20 cellular contexts compared by ENCODE assay signal in genomic region chr14:64953661-64954060, GRCh38. TPM values are rescaled to one million over a fixed set of nuclear protein-coding genes. Genes with fewer than 3 reads are reported as not detected.
"Had no signal": no experiment of that assay in that cellular context is flagged by ENCODE, and none has a peak within 500 bp of the region (broad histone marks: within the 10 kb centered on the region; RNA-seq: fewer than 3 reads in every experiment).

No MANE protein-coding gene starts in this region.

- H3K4me3 Mint-ChIP-seq: activated CD8-positive, alpha-beta T cell treated with anti-CD3 and anti-CD28 coated beads for 36 hours; activated naive CD4-positive, alpha-beta T cell treated with anti-CD3 and anti-CD28 coated beads for 36 hours; activated T-helper 17 cell treated with anti-CD3 and anti-CD28 coated beads, Interleukin-2, amount 50 U/mL, for 72 hours; endodermal cell; nephron; T-cell had no signal

- H3K27me3 Mint-ChIP-seq: activated CD8-positive, alpha-beta T cell treated with anti-CD3 and anti-CD28 coated beads for 36 hours; activated T-helper 17 cell treated with anti-CD3 and anti-CD28 coated beads, Interleukin-2, amount 50 U/mL, for 72 hours; T-cell had no signal

- H3K4me2 ChIP-seq: hepatocyte had no signal

- H3K4me1 Mint-ChIP-seq: activated T-helper 17 cell treated with anti-CD3 and anti-CD28 coated beads, Interleukin-2, amount 50 U/mL, for 72 hours had no signal

- H3K9me3 Mint-ChIP-seq: activated CD8-positive, alpha-beta T cell treated with anti-CD3 and anti-CD28 coated beads for 36 hours; activated naive CD4-positive, alpha-beta T cell treated with anti-CD3 and anti-CD28 coated beads for 36 hours; activated T-helper 17 cell treated with anti-CD3 and anti-CD28 coated beads, Interleukin-2, amount 50 U/mL, for 72 hours; nephron; T-cell had no signal

- H3K4me1 ChIP-seq: transverse colon had no signal

- H3K27me3 ChIP-seq: ascending aorta, hepatocyte, transverse colon had no signal

- DNase-seq: activated CD4-positive, alpha-beta T cell treated with anti-CD3 and anti-CD28 coated beads for 48 hours; activated CD4-positive, CD25-positive, alpha-beta regulatory T cell; activated naive CD4-positive, alpha-beta T cell treated with anti-CD3 and anti-CD28 coated beads for 36 hours; activated T-cell treated with anti-CD3 and anti-CD28 coated beads, Interleukin-2, amount 50 U/mL, for 1 hour; foreskin fibroblast; midbrain; stimulated activated naive CD8-positive, alpha-beta T cell treated with anti-CD3 and anti-CD28 coated beads, Interleukin-15, Interleukin-2, amounts not matched to agents 100 U/mL and 50 U/mL, for 24 hours; substantia nigra; T-cell; transverse colon had no signal

- H3K9me3 ChIP-seq: ascending aorta, transverse colon had no signal

- H3K27ac ChIP-seq: ascending aorta, epithelial cell of prostate, hepatocyte, transverse colon had no signal

- H3K27ac Mint-ChIP-seq: activated CD8-positive, alpha-beta T cell treated with anti-CD3 and anti-CD28 coated beads for 36 hours; activated naive CD4-positive, alpha-beta T cell treated with anti-CD3 and anti-CD28 coated beads for 36 hours; activated T-helper 17 cell treated with anti-CD3 and anti-CD28 coated beads, Interleukin-2, amount 50 U/mL, for 72 hours; T-cell had no signal

- H3K36me3 ChIP-seq: ascending aorta, transverse colon had no signal

- H3K4me3 ChIP-seq: ascending aorta, hepatocyte, lung, transverse colon had no signal

- ATAC-seq: left lobe of liver had no signal

RNA-seq across cellular contexts. Expression of gene GPX2, which starts 11.1 kb away (rescaled TPM):
- total RNA-seq: activated CD8-positive, alpha-beta T cell treated with anti-CD3 and anti-CD28 coated beads for 36 hours; activated naive CD4-positive, alpha-beta T cell treated with anti-CD3 and anti-CD28 coated beads for 36 hours; activated T-helper 17 cell treated with anti-CD3 and anti-CD28 coated beads, Interleukin-2, amount 50 U/mL, for 72 hours; ascending aorta; skeletal muscle tissue had no signal
